8 cellular contexts compared by ENCODE assay signal in the genomic region with DNA sequence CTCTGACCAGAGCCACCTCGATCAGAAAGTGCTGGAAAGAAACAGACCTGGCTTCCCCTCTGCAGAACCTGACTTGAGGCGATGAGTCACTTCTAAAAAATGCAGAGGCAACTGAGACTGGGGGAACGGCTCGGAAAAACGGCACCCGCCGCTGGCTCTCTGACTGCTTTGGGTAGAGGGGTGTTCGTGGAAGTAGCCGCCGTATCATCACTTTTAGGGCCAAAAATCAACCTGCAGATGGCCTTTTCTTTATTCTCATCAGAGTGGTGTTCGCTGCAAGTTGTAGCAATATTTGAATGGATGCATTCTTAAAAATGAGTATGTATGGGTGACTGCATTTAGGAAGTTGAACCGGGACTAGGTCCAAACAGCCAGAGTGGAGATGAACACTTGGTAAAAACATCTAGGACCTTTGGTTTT. TPM values are rescaled to one million over a fixed set of nuclear protein-coding genes. Genes with fewer than 3 reads are reported as not detected.
DNase-seq lines count a peak whose midpoint lies in the region; ATAC-seq and TF ChIP-seq lines count a peak whose summit lies in the region.

No MANE protein-coding gene starts in this region.

- peak; percentile 44 to 45 for ATAC-seq in activated T-cell treated with anti-CD3 and anti-CD28 coated beads, Interleukin-2, amount 50 U/mL, for 72 hours (replicated peaks in 1 of 2)
- ATAC-seq in Right ventricle myocardium superior (ENCODE audit: poor library complexity) = peak; percentile 57
- no peak for ATAC-seq in GM19452 (IDR thresholded peaks at IDR 0.05; ENCODE audit: unreplicated experiment)
- ATAC-seq in GM21737 (IDR thresholded peaks at IDR 0.05; ENCODE audit: unreplicated experiment) = no peak

- H3K36me3 Mint-ChIP-seq in Caco-2 (ENCODE audit: insufficient read depth, unreplicated experiment) = peaks cover 6% of the 10 kb centered on the region
- no peaks in the 10 kb centered on the region for H3K36me3 Mint-ChIP-seq in activated T-cell treated with anti-CD3 and anti-CD28 coated beads, Interleukin-2, amount 50 U/mL, for 72 hours (ENCODE audit: insufficient read depth in 2 of 2)

- peaks cover 7% of the 10 kb centered on the region for H3K4me1 Mint-ChIP-seq in Caco-2 (ENCODE audit: low read depth, unreplicated experiment)
- peaks cover 5% of the 10 kb centered on the region for H3K4me1 Mint-ChIP-seq in activated T-cell treated with anti-CD3 and anti-CD28 coated beads, Interleukin-2, amount 50 U/mL, for 72 hours (ENCODE audit: low read depth)

- no peaks in the 10 kb centered on the region for H3K9me3 Mint-ChIP-seq in Caco-2 (ENCODE audit: unreplicated experiment)
- no peaks in the 10 kb centered on the region for H3K9me3 Mint-ChIP-seq in activated T-cell treated with anti-CD3 and anti-CD28 coated beads, Interleukin-2, amount 50 U/mL, for 72 hours

- no peaks in the 10 kb centered on the region for H3K36me3 ChIP-seq in Caco-2 (ENCODE audit: control insufficient read depth, insufficient read depth, low read length)

- H3K4me1 ChIP-seq in Caco-2 = peaks cover 10% of the 10 kb centered on the region

- H3K27ac Mint-ChIP-seq in Caco-2 (ENCODE audit: unreplicated experiment) = peak overlapping the region; percentile 96
- no peak overlapping the region for H3K27ac Mint-ChIP-seq in activated T-cell treated with anti-CD3 and anti-CD28 coated beads, Interleukin-2, amount 50 U/mL, for 72 hours

- peak overlapping the region; percentile 81 for H3K4me3 Mint-ChIP-seq in Caco-2 (ENCODE audit: unreplicated experiment)
- H3K4me3 Mint-ChIP-seq in activated T-cell treated with anti-CD3 and anti-CD28 coated beads, Interleukin-2, amount 50 U/mL, for 72 hours = peak overlapping the region; percentile 56 to 81

- no peaks in the 10 kb centered on the region for H3K27me3 Mint-ChIP-seq in Caco-2 (ENCODE audit: insufficient read depth, unreplicated experiment)
- H3K27me3 Mint-ChIP-seq in activated T-cell treated with anti-CD3 and anti-CD28 coated beads, Interleukin-2, amount 50 U/mL, for 72 hours (ENCODE audit: low read depth) = peaks cover 63% of the 10 kb centered on the region

- in situ Hi-C loops in KBM-7 (cut with MboI; ENCODE audit: low pct_unique_long_range_greater_than_20kb, low sequenced_read_pairs) = no loop called here

- peak; percentile 73 to 74 for DNase-seq in Caco-2
- peak; percentile 41 for DNase-seq in KBM-7
- DNase-seq in activated T-cell treated with anti-CD3 and anti-CD28 coated beads, Interleukin-2, amount 50 U/mL, for 72 hours = peak; percentile 4 to 6
- no peak for DNase-seq in Right ventricle myocardium superior
- peak; percentile 18 for DNase-seq in occipital lobe (lab: John Stamatoyannopoulos, UW)
- DNase-seq in NCI-H187 treated with DMSO at 0.1 percent for 48 hours (lab: John Stamatoyannopoulos, UW) = no peak

- intact Hi-C loops in Caco-2 (cut with micrococcal nuclease; ENCODE audit: unreplicated experiment) (loop anchor here (10.0 kb wide), 1 partner anchor 109 kb away; a partner anchor contains a TSS), Right ventricle myocardium superior (cut with DNase I) (loop anchor here (10.0 kb wide), 1 partner anchor 99 kb away; no protein-coding TSS in a partner anchor)

- H3K9me3 ChIP-seq in Caco-2 = no peaks in the 10 kb centered on the region

- no peaks in the 10 kb centered on the region for H3K27me3 ChIP-seq in Caco-2 (replicated peaks; ENCODE audit: control insufficient read depth, insufficient read depth, low read length)

- H3K4me3 ChIP-seq in Caco-2 (ENCODE audit: low read depth, low read length) = peak overlapping the region; percentile 89

- POLR2A ChIA-PET in Caco-2 (lab: Charles Lee) = interaction anchor here (0.6 kb wide), 1 partner anchor 1025 kb away, joined by 4 read pairs; no protein-coding TSS in a partner anchor

- no TSS peak for BruUV-seq in Caco-2 (replicated peaks; lab: Mats Ljungman, UMichigan)

- TF ChIP-seq CTCF in Caco-2 (IDR thresholded peaks at IDR 0.05; ENCODE audit: insufficient read depth in 1 of 2, low read depth in 1 of 2, low read length in 1 of 2, severe bottlenecking in 1 of 2, unreplicated experiment in 1 of 2) = no peak

- CTCF ChIA-PET in Caco-2 (lab: Charles Lee) = no interaction called here

RNA-seq across cellular contexts. Expression of a gene that starts 0.8 kb away (rescaled TPM):
- total RNA-seq in Caco-2 (2022) = 8.5 and 8.9 TPM in 2 replicates
- total RNA-seq in activated T-cell treated with anti-CD3 and anti-CD28 coated beads, Interleukin-2, amount 50 U/mL, for 72 hours = not detected
- total RNA-seq in Right ventricle myocardium superior = 118 TPM
- total RNA-seq in occipital lobe = 33.7 TPM

Comparison
In these comparisons a context has a peak if more than half of its experiments do, and no peak if none do; other contexts are left out.
1. DNase-seq: peak in Caco-2 (2 of 2), KBM-7 (single experiment), activated T-cell treated with anti-CD3 and anti-CD28 coated beads, Interleukin-2, amount 50 U/mL, for 72 hours (2 of 2) and occipital lobe (single experiment); none in Right ventricle myocardium superior (single experiment) and NCI-H187 treated with DMSO at 0.1 percent for 48 hours (single experiment).
2. ATAC-seq: peak in activated T-cell treated with anti-CD3 and anti-CD28 coated beads, Interleukin-2, amount 50 U/mL, for 72 hours (2 of 2) and Right ventricle myocardium superior (single experiment); none in GM19452 (single experiment) and GM21737 (single experiment).